In the genomic region with DNA sequence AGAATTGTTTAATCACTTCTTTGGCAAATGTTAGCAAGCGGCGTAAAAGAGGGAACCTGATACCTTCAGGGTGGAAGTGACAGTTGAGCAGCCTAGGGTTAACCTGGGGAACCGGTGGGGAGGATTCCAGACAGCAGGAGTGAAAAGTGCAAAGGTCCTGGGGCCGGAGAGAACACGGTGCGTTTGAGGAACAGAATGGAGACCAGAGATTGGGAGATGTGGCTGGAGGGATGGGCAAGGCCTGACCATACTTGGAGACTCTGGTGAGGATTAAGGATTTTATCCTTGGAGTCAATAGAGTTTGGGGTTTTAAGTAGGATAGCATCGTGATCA, we compare ENCODE assay signal across 1 cellular context.
TF ChIP-seq lines count a peak whose summit lies in the region.

No MANE protein-coding gene starts in this region.

TF ChIP-seq in K562, 482 proteins besides CTCF, POLR2A, EP300 and RAD21 (continues in another document):
- TF ChIP-seq, protein P1, sequence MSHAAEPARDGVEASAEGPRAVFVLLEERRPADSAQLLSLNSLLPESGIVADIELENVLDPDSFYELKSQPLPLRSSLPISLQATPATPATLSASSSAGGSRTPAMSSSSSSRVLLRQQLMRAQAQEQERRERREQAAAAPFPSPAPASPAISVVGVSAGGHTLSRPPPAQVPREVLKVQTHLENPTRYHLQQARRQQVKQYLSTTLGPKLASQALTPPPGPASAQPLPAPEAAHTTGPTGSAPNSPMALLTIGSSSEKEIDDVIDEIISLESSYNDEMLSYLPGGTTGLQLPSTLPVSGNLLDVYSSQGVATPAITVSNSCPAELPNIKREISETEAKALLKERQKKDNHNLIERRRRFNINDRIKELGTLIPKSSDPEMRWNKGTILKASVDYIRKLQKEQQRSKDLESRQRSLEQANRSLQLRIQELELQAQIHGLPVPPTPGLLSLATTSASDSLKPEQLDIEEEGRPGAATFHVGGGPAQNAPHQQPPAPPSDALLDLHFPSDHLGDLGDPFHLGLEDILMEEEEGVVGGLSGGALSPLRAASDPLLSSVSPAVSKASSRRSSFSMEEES (CRISPR knock-in tag; IDR thresholded peaks at IDR 0.05): no peak
- TF ChIP-seq HDAC3 (IDR thresholded peaks at IDR 0.05; ENCODE audit: borderline replicate concordance, partially characterized antibody) (no peak), ARID2 (IDR thresholded peaks at IDR 0.05) (no peak), KDM4B (IDR thresholded peaks at IDR 0.05; ENCODE audit: borderline replicate concordance in 2 of 2, low read depth in 1 of 2) (no peak), ZNF263 (CRISPR knock-in tag; IDR thresholded peaks at IDR 0.05; ENCODE audit: borderline replicate concordance) (peak; percentile 81), ZBTB7A (IDR thresholded peaks at IDR 0.05; ENCODE audit: borderline replicate concordance, control insufficient read depth, low read depth, low read length) (no peak), XRCC4 (IDR thresholded peaks at IDR 0.05; ENCODE audit: extremely low read depth, insufficient read depth, insufficient read length) (no peak), HDAC8 (tag; IDR thresholded peaks at IDR 0.05) (no peak), E2F3 (CRISPR knock-in tag; IDR thresholded peaks at IDR 0.05) (no peak), SMARCC2 (IDR thresholded peaks at IDR 0.05; ENCODE audit: low read depth) (no peak), RBFOX2 (IDR thresholded peaks at IDR 0.05; ENCODE audit: low read depth, low read length) (no peak), EHMT2 (IDR thresholded peaks at IDR 0.05) (0 out of 2 replicates have a peak, but pooled peaks have one; percentile 16), ZBED1 (IDR thresholded peaks at IDR 0.05) (no peak), ZFP30 (CRISPR knock-in tag; IDR thresholded peaks at IDR 0.05; ENCODE audit: borderline replicate concordance) (no peak), SMARCA5 (IDR thresholded peaks at IDR 0.05) (peak; percentile 66; the same call in 1 of the 2 replicates), ZC3H8 (IDR thresholded peaks at IDR 0.05) (no peak), ZC3H11A (IDR thresholded peaks at IDR 0.05; ENCODE audit: low read depth, low read length) (no peak), U2AF1 (optimal IDR thresholded peaks at IDR 0.05; ENCODE audit: low read depth, low read length) (no peak), MCM5 (IDR thresholded peaks at IDR 0.05; ENCODE audit: low read depth) (no peak)
- TF ChIP-seq, protein P2, sequence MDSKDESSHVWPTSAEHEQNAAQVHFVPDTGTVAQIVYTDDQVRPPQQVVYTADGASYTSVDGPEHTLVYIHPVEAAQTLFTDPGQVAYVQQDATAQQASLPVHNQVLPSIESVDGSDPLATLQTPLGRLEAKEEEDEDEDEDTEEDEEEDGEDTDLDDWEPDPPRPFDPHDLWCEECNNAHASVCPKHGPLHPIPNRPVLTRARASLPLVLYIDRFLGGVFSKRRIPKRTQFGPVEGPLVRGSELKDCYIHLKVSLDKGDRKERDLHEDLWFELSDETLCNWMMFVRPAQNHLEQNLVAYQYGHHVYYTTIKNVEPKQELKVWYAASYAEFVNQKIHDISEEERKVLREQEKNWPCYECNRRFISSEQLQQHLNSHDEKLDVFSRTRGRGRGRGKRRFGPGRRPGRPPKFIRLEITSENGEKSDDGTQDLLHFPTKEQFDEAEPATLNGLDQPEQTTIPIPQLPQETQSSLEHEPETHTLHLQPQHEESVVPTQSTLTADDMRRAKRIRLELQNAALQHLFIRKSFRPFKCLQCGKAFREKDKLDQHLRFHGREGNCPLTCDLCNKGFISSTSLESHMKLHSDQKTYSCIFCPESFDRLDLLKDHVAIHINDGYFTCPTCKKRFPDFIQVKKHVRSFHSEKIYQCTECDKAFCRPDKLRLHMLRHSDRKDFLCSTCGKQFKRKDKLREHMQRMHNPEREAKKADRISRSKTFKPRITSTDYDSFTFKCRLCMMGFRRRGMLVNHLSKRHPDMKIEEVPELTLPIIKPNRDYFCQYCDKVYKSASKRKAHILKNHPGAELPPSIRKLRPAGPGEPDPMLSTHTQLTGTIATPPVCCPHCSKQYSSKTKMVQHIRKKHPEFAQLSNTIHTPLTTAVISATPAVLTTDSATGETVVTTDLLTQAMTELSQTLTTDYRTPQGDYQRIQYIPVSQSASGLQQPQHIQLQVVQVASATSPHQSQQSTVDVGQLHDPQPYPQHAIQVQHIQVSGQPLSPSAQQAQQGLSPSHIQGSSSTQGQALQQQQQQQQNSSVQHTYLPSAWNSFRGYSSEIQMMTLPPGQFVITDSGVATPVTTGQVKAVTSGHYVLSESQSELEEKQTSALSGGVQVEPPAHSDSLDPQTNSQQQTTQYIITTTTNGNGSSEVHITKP (IDR thresholded peaks at IDR 0.05; ENCODE audit: partially characterized antibody): no peak
- TF ChIP-seq, protein P3, sequence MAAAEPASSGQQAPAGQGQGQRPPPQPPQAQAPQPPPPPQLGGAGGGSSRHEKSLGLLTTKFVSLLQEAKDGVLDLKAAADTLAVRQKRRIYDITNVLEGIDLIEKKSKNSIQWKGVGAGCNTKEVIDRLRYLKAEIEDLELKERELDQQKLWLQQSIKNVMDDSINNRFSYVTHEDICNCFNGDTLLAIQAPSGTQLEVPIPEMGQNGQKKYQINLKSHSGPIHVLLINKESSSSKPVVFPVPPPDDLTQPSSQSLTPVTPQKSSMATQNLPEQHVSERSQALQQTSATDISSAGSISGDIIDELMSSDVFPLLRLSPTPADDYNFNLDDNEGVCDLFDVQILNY (CRISPR knock-in tag; IDR thresholded peaks at IDR 0.05): no peak
- TF ChIP-seq, protein P4, sequence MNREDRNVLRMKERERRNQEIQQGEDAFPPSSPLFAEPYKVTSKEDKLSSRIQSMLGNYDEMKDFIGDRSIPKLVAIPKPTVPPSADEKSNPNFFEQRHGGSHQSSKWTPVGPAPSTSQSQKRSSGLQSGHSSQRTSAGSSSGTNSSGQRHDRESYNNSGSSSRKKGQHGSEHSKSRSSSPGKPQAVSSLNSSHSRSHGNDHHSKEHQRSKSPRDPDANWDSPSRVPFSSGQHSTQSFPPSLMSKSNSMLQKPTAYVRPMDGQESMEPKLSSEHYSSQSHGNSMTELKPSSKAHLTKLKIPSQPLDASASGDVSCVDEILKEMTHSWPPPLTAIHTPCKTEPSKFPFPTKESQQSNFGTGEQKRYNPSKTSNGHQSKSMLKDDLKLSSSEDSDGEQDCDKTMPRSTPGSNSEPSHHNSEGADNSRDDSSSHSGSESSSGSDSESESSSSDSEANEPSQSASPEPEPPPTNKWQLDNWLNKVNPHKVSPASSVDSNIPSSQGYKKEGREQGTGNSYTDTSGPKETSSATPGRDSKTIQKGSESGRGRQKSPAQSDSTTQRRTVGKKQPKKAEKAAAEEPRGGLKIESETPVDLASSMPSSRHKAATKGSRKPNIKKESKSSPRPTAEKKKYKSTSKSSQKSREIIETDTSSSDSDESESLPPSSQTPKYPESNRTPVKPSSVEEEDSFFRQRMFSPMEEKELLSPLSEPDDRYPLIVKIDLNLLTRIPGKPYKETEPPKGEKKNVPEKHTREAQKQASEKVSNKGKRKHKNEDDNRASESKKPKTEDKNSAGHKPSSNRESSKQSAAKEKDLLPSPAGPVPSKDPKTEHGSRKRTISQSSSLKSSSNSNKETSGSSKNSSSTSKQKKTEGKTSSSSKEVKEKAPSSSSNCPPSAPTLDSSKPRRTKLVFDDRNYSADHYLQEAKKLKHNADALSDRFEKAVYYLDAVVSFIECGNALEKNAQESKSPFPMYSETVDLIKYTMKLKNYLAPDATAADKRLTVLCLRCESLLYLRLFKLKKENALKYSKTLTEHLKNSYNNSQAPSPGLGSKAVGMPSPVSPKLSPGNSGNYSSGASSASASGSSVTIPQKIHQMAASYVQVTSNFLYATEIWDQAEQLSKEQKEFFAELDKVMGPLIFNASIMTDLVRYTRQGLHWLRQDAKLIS (CRISPR knock-in tag; IDR thresholded peaks at IDR 0.05): no peak
- TF ChIP-seq, protein P5, sequence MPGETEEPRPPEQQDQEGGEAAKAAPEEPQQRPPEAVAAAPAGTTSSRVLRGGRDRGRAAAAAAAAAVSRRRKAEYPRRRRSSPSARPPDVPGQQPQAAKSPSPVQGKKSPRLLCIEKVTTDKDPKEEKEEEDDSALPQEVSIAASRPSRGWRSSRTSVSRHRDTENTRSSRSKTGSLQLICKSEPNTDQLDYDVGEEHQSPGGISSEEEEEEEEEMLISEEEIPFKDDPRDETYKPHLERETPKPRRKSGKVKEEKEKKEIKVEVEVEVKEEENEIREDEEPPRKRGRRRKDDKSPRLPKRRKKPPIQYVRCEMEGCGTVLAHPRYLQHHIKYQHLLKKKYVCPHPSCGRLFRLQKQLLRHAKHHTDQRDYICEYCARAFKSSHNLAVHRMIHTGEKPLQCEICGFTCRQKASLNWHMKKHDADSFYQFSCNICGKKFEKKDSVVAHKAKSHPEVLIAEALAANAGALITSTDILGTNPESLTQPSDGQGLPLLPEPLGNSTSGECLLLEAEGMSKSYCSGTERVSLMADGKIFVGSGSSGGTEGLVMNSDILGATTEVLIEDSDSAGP (CRISPR knock-in tag; IDR thresholded peaks at IDR 0.05): no peak
- TF ChIP-seq, protein P6, sequence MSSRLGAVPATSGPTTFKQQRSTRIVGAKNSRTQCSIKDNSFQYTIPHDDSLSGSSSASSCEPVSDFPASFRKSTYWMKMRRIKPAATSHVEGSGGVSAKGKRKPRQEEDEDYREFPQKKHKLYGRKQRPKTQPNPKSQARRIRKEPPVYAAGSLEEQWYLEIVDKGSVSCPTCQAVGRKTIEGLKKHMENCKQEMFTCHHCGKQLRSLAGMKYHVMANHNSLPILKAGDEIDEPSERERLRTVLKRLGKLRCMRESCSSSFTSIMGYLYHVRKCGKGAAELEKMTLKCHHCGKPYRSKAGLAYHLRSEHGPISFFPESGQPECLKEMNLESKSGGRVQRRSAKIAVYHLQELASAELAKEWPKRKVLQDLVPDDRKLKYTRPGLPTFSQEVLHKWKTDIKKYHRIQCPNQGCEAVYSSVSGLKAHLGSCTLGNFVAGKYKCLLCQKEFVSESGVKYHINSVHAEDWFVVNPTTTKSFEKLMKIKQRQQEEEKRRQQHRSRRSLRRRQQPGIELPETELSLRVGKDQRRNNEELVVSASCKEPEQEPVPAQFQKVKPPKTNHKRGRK (tag; IDR thresholded peaks at IDR 0.05): no peak
- TF ChIP-seq, protein P7, sequence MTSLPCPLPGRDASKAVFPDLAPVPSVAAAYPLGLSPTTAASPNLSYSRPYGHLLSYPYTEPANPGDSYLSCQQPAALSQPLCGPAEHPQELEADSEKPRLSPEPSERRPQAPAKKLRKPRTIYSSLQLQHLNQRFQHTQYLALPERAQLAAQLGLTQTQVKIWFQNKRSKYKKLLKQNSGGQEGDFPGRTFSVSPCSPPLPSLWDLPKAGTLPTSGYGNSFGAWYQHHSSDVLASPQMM (CRISPR knock-in tag; IDR thresholded peaks at IDR 0.05): no peak
- TF ChIP-seq, protein P8, sequence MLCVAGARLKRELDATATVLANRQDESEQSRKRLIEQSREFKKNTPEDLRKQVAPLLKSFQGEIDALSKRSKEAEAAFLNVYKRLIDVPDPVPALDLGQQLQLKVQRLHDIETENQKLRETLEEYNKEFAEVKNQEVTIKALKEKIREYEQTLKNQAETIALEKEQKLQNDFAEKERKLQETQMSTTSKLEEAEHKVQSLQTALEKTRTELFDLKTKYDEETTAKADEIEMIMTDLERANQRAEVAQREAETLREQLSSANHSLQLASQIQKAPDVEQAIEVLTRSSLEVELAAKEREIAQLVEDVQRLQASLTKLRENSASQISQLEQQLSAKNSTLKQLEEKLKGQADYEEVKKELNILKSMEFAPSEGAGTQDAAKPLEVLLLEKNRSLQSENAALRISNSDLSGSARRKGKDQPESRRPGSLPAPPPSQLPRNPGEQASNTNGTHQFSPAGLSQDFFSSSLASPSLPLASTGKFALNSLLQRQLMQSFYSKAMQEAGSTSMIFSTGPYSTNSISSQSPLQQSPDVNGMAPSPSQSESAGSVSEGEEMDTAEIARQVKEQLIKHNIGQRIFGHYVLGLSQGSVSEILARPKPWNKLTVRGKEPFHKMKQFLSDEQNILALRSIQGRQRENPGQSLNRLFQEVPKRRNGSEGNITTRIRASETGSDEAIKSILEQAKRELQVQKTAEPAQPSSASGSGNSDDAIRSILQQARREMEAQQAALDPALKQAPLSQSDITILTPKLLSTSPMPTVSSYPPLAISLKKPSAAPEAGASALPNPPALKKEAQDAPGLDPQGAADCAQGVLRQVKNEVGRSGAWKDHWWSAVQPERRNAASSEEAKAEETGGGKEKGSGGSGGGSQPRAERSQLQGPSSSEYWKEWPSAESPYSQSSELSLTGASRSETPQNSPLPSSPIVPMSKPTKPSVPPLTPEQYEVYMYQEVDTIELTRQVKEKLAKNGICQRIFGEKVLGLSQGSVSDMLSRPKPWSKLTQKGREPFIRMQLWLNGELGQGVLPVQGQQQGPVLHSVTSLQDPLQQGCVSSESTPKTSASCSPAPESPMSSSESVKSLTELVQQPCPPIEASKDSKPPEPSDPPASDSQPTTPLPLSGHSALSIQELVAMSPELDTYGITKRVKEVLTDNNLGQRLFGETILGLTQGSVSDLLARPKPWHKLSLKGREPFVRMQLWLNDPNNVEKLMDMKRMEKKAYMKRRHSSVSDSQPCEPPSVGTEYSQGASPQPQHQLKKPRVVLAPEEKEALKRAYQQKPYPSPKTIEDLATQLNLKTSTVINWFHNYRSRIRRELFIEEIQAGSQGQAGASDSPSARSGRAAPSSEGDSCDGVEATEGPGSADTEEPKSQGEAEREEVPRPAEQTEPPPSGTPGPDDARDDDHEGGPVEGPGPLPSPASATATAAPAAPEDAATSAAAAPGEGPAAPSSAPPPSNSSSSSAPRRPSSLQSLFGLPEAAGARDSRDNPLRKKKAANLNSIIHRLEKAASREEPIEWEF (CRISPR knock-in tag; IDR thresholded peaks at IDR 0.05): no peak
- TF ChIP-seq, protein P9, sequence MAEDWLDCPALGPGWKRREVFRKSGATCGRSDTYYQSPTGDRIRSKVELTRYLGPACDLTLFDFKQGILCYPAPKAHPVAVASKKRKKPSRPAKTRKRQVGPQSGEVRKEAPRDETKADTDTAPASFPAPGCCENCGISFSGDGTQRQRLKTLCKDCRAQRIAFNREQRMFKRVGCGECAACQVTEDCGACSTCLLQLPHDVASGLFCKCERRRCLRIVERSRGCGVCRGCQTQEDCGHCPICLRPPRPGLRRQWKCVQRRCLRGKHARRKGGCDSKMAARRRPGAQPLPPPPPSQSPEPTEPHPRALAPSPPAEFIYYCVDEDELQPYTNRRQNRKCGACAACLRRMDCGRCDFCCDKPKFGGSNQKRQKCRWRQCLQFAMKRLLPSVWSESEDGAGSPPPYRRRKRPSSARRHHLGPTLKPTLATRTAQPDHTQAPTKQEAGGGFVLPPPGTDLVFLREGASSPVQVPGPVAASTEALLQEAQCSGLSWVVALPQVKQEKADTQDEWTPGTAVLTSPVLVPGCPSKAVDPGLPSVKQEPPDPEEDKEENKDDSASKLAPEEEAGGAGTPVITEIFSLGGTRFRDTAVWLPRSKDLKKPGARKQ (CRISPR knock-in tag; IDR thresholded peaks at IDR 0.05): no peak
